1 cellular context compared by ENCODE assay signal in the genomic region with DNA sequence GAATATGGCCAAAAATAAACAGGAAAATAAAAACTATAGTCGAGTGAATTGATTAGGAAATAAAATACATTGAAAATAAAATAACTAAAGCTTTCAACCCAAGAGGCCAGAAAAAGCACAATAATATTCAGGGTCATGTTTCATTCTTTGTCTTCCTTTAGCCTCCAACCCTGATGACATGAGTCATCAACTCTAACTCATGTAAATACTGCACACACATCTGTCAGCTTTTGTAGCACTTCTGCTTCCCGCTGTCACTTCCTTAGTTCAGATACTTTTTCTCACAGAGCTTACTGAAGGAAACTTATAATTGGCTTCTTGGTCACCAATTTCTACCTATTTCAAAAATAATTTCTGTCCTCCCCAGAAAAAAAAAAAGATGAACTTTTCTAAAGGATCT.
TF ChIP-seq lines count a peak whose summit lies in the region.

No MANE protein-coding gene starts in this region.

TF ChIP-seq in K562, 482 proteins besides CTCF, POLR2A, EP300 and RAD21 (continued from another document and continues in another):
- TF ChIP-seq PRDM10 (IDR thresholded peaks at IDR 0.05; ENCODE audit: partially characterized antibody) = peak; percentile 7
- no peak for TF ChIP-seq NELFE (IDR thresholded peaks at IDR 0.05; ENCODE audit: insufficient read depth, insufficient read length)
- no peak for TF ChIP-seq EZH2 (IDR thresholded peaks at IDR 0.05; ENCODE audit: borderline replicate concordance, low read depth, low read length)
- no peak for TF ChIP-seq TBP (optimal IDR thresholded peaks at IDR 0.05; ENCODE audit: low read depth, low read length)
- no peak for TF ChIP-seq SNIP1 (IDR thresholded peaks at IDR 0.05; ENCODE audit: low read depth)
- TF ChIP-seq, protein P1, sequence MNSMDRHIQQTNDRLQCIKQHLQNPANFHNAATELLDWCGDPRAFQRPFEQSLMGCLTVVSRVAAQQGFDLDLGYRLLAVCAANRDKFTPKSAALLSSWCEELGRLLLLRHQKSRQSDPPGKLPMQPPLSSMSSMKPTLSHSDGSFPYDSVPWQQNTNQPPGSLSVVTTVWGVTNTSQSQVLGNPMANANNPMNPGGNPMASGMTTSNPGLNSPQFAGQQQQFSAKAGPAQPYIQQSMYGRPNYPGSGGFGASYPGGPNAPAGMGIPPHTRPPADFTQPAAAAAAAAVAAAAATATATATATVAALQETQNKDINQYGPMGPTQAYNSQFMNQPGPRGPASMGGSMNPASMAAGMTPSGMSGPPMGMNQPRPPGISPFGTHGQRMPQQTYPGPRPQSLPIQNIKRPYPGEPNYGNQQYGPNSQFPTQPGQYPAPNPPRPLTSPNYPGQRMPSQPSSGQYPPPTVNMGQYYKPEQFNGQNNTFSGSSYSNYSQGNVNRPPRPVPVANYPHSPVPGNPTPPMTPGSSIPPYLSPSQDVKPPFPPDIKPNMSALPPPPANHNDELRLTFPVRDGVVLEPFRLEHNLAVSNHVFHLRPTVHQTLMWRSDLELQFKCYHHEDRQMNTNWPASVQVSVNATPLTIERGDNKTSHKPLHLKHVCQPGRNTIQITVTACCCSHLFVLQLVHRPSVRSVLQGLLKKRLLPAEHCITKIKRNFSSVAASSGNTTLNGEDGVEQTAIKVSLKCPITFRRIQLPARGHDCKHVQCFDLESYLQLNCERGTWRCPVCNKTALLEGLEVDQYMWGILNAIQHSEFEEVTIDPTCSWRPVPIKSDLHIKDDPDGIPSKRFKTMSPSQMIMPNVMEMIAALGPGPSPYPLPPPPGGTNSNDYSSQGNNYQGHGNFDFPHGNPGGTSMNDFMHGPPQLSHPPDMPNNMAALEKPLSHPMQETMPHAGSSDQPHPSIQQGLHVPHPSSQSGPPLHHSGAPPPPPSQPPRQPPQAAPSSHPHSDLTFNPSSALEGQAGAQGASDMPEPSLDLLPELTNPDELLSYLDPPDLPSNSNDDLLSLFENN (IDR thresholded peaks at IDR 0.05; ENCODE audit: low read depth in 2 of 2, low read length in 2 of 2) = no peak
- peak; percentile 86 for TF ChIP-seq ZNF316 (IDR thresholded peaks at IDR 0.05)
- TF ChIP-seq ZC3H11A (IDR thresholded peaks at IDR 0.05; ENCODE audit: low read depth, low read length) = no peak
- peak; percentile 25; the same call in 1 of the 2 replicates for TF ChIP-seq MTA2 (IDR thresholded peaks at IDR 0.05; ENCODE audit: low read depth)
- TF ChIP-seq KLF10 (CRISPR knock-in tag; IDR thresholded peaks at IDR 0.05) = no peak
- TF ChIP-seq, protein P2, sequence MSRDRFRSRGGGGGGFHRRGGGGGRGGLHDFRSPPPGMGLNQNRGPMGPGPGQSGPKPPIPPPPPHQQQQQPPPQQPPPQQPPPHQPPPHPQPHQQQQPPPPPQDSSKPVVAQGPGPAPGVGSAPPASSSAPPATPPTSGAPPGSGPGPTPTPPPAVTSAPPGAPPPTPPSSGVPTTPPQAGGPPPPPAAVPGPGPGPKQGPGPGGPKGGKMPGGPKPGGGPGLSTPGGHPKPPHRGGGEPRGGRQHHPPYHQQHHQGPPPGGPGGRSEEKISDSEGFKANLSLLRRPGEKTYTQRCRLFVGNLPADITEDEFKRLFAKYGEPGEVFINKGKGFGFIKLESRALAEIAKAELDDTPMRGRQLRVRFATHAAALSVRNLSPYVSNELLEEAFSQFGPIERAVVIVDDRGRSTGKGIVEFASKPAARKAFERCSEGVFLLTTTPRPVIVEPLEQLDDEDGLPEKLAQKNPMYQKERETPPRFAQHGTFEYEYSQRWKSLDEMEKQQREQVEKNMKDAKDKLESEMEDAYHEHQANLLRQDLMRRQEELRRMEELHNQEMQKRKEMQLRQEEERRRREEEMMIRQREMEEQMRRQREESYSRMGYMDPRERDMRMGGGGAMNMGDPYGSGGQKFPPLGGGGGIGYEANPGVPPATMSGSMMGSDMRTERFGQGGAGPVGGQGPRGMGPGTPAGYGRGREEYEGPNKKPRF (IDR thresholded peaks at IDR 0.05; ENCODE audit: low read depth, low read length) = no peak
- TF ChIP-seq CBX2 (IDR thresholded peaks at IDR 0.05; ENCODE audit: insufficient read depth, low read length, poor library complexity, severe bottlenecking) = no peak
- TF ChIP-seq, protein P3, sequence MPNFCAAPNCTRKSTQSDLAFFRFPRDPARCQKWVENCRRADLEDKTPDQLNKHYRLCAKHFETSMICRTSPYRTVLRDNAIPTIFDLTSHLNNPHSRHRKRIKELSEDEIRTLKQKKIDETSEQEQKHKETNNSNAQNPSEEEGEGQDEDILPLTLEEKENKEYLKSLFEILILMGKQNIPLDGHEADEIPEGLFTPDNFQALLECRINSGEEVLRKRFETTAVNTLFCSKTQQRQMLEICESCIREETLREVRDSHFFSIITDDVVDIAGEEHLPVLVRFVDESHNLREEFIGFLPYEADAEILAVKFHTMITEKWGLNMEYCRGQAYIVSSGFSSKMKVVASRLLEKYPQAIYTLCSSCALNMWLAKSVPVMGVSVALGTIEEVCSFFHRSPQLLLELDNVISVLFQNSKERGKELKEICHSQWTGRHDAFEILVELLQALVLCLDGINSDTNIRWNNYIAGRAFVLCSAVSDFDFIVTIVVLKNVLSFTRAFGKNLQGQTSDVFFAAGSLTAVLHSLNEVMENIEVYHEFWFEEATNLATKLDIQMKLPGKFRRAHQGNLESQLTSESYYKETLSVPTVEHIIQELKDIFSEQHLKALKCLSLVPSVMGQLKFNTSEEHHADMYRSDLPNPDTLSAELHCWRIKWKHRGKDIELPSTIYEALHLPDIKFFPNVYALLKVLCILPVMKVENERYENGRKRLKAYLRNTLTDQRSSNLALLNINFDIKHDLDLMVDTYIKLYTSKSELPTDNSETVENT (CRISPR knock-in tag; IDR thresholded peaks at IDR 0.05) = no peak
- no peak for TF ChIP-seq RB1 (IDR thresholded peaks at IDR 0.05; ENCODE audit: low read depth)
- TF ChIP-seq ZNF696 (CRISPR knock-in tag; conservative IDR thresholded peaks at IDR 0.05) = no peak
- TF ChIP-seq, protein P4, sequence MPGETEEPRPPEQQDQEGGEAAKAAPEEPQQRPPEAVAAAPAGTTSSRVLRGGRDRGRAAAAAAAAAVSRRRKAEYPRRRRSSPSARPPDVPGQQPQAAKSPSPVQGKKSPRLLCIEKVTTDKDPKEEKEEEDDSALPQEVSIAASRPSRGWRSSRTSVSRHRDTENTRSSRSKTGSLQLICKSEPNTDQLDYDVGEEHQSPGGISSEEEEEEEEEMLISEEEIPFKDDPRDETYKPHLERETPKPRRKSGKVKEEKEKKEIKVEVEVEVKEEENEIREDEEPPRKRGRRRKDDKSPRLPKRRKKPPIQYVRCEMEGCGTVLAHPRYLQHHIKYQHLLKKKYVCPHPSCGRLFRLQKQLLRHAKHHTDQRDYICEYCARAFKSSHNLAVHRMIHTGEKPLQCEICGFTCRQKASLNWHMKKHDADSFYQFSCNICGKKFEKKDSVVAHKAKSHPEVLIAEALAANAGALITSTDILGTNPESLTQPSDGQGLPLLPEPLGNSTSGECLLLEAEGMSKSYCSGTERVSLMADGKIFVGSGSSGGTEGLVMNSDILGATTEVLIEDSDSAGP (CRISPR knock-in tag; IDR thresholded peaks at IDR 0.05) = no peak
- TF ChIP-seq ZNF79 (CRISPR knock-in tag; IDR thresholded peaks at IDR 0.05; ENCODE audit: low read depth) = no peak
- TF ChIP-seq PHTF2 (CRISPR knock-in tag; IDR thresholded peaks at IDR 0.05) = no peak
- TF ChIP-seq MXD1 (CRISPR knock-in tag; IDR thresholded peaks at IDR 0.05; ENCODE audit: borderline replicate concordance, poor library complexity, severe bottlenecking) = no peak
- no peak for TF ChIP-seq BRD4 (IDR thresholded peaks at IDR 0.05)
- no peak for TF ChIP-seq CREBBP (IDR thresholded peaks at IDR 0.05; ENCODE audit: low read depth, low read length)
- TF ChIP-seq STAT6 (CRISPR knock-in tag; IDR thresholded peaks at IDR 0.05) = no peak
- peak in 1 of 2 experiments; percentile 50; a peak in 2 of 4 replicates for TF ChIP-seq MNT (conservative IDR thresholded peaks at IDR 0.05)
- TF ChIP-seq, protein P5, sequence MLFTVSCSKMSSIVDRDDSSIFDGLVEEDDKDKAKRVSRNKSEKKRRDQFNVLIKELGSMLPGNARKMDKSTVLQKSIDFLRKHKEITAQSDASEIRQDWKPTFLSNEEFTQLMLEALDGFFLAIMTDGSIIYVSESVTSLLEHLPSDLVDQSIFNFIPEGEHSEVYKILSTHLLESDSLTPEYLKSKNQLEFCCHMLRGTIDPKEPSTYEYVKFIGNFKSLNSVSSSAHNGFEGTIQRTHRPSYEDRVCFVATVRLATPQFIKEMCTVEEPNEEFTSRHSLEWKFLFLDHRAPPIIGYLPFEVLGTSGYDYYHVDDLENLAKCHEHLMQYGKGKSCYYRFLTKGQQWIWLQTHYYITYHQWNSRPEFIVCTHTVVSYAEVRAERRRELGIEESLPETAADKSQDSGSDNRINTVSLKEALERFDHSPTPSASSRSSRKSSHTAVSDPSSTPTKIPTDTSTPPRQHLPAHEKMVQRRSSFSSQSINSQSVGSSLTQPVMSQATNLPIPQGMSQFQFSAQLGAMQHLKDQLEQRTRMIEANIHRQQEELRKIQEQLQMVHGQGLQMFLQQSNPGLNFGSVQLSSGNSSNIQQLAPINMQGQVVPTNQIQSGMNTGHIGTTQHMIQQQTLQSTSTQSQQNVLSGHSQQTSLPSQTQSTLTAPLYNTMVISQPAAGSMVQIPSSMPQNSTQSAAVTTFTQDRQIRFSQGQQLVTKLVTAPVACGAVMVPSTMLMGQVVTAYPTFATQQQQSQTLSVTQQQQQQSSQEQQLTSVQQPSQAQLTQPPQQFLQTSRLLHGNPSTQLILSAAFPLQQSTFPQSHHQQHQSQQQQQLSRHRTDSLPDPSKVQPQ (CRISPR knock-in tag; IDR thresholded peaks at IDR 0.05; ENCODE audit: borderline replicate concordance) = no peak
- TF ChIP-seq ZNF668 (CRISPR knock-in tag; IDR thresholded peaks at IDR 0.05) = no peak
- no peak for TF ChIP-seq RBM15 (IDR thresholded peaks at IDR 0.05; ENCODE audit: insufficient read depth, low read length)
- TF ChIP-seq, protein P6, sequence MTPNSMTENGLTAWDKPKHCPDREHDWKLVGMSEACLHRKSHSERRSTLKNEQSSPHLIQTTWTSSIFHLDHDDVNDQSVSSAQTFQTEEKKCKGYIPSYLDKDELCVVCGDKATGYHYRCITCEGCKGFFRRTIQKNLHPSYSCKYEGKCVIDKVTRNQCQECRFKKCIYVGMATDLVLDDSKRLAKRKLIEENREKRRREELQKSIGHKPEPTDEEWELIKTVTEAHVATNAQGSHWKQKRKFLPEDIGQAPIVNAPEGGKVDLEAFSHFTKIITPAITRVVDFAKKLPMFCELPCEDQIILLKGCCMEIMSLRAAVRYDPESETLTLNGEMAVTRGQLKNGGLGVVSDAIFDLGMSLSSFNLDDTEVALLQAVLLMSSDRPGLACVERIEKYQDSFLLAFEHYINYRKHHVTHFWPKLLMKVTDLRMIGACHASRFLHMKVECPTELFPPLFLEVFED (CRISPR knock-in tag; conservative IDR thresholded peaks at IDR 0.05) = no peak
- peak; percentile 74 for TF ChIP-seq FOSL1 (tag; conservative IDR thresholded peaks at IDR 0.05)
- no peak for TF ChIP-seq BCOR (IDR thresholded peaks at IDR 0.05)
- no peak for TF ChIP-seq ZNF197 (CRISPR knock-in tag; IDR thresholded peaks at IDR 0.05; ENCODE audit: low read depth)
